In the genomic region with DNA sequence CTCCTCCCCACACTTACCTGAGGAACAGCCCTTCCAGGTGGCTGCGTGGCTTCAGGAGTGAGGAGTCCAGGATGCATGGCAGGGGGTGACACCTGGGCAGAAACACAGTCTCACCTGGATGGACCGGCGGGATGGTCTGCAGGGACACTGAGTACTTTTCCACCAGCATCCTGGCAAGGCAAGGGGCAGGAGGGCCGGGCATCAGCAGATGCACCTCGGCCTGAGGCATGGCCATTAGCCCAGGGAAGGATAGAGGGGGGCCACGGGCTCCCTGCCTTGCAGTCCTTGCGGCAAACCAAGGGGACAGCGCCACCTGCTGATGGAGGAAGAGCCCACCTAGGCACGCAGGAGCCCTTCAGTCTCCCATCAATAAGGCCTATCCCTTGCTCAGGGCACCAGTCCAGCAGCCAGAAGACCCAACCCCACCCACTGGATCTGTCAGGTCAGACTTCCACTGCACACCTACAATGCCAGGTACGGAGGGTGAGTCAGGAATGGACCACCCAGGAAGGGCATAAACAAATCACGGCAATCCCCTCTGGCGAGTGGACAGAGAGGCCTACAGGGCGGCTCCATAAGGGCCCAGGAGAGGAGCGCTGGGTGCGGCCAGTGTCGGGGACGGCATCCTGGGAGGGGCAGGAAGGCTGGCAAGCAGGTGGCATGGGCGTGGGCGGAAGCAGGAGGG, we compare ENCODE assay signal across 8 cellular contexts. TPM values are rescaled to one million over a fixed set of nuclear protein-coding genes. Genes with fewer than 3 reads are reported as not detected.
DNase-seq lines count a peak whose midpoint lies in the region; ATAC-seq, FAIRE-seq and TF ChIP-seq lines count a peak whose summit lies in the region.

No MANE protein-coding gene starts in this region.

- no peak overlapping the region for H2AFZ ChIP-seq in Loucy (ENCODE audit: low read length)

- peak; percentile 63 for DNase-seq in RCC 7860 (ENCODE audit: low spot score)
- peak; percentile 69 for DNase-seq in activated T-helper 1 cell treated with Interleukin-2 at 50 U/mL for 16 hours (ENCODE audit: low read depth)
- peak; percentile 74 for DNase-seq in fibroblast of mammary gland (ENCODE audit: low read depth)
- DNase-seq in neural crest cell (ENCODE audit: low read depth, low spot score): peak; percentile 98
- peak; percentile 88 for DNase-seq in stomach

- H3K9me2 ChIP-seq in Loucy (replicated peaks; ENCODE audit: low read depth, low read length): no peaks in the 10 kb centered on the region

- H3K27ac Mint-ChIP-seq in neural crest cell (ENCODE audit: unreplicated experiment): no peak overlapping the region

- TF ChIP-seq POLR2A in stomach (IDR thresholded peaks at IDR 0.05): no peak

- H3K36me3 ChIP-seq in BLaER1: no peaks in the 10 kb centered on the region
- H3K36me3 ChIP-seq in Loucy (ENCODE audit: insufficient read depth, low read length): no peaks in the 10 kb centered on the region
- H3K36me3 ChIP-seq in stomach: no peaks in the 10 kb centered on the region

- no peaks in the 10 kb centered on the region for H3K27me3 ChIP-seq in BLaER1
- no peaks in the 10 kb centered on the region for H3K27me3 ChIP-seq in Loucy (ENCODE audit: insufficient read depth, low read length, poor library complexity, severe bottlenecking)
- H3K27me3 ChIP-seq in stomach: no peaks in the 10 kb centered on the region

- no peaks in the 10 kb centered on the region for H3K36me3 Mint-ChIP-seq in neural crest cell (ENCODE audit: low read depth)

- intact Hi-C loops in stomach (cut with DNase I; ENCODE audit: low total_unique reads): no loop called here

- H3F3A ChIP-seq in Loucy (ENCODE audit: low read depth): peaks cover 11% of the 10 kb centered on the region; the same call in 1 of the 2 replicates

- H3K4me2 ChIP-seq in BLaER1 (peak overlapping the region; percentile 92), Loucy (ENCODE audit: low read depth, low read length, poor library complexity, severe bottlenecking) (no peak overlapping the region)

- no peak for TF ChIP-seq EP300 in stomach (IDR thresholded peaks at IDR 0.05)

- FAIRE-seq in RCC 7860 (lab: Jason Lieb, UNC): no peak

- H3K4me3 ChIP-seq in BLaER1: no peak overlapping the region
- no peak overlapping the region for H3K4me3 ChIP-seq in Loucy (ENCODE audit: low read length, poor library complexity, severe bottlenecking)
- H3K4me3 ChIP-seq in fibroblast of mammary gland (ENCODE audit: control insufficient read depth, low read depth, low read length): no peak overlapping the region
- no peak overlapping the region for H3K4me3 ChIP-seq in stomach

- no peaks in the 10 kb centered on the region for H3K9me3 ChIP-seq in BLaER1
- no peaks in the 10 kb centered on the region for H3K9me3 ChIP-seq in Loucy (ENCODE audit: insufficient read depth, low read depth, low read length)
- H3K9me3 ChIP-seq in stomach: no peaks in the 10 kb centered on the region

- no peaks in the 10 kb centered on the region for H3K9me3 Mint-ChIP-seq in neural crest cell

- TF ChIP-seq CTCF in Loucy (conservative IDR thresholded peaks at IDR 0.05; ENCODE audit: low read length) (peak; percentile 88), fibroblast of mammary gland (conservative IDR thresholded peaks at IDR 0.05; ENCODE audit: control insufficient read depth, insufficient read depth, low read depth, low read length) (peak; percentile 89), neural crest cell (conservative IDR thresholded peaks at IDR 0.05) (peak; percentile 96), stomach (IDR thresholded peaks at IDR 0.05) (peak in 5 of 7 experiments; percentile 77 to 90 (median 88))

- H3K9ac ChIP-seq in BLaER1: peak overlapping the region; percentile 16; the same call in 1 of the 2 replicates
- peak overlapping the region; percentile 60 for H3K9ac ChIP-seq in Loucy (ENCODE audit: low read depth, low read length, poor library complexity, severe bottlenecking)

- H3K4me3 Mint-ChIP-seq in neural crest cell: peak overlapping the region; percentile 21

- H3K79me2 ChIP-seq in Loucy (ENCODE audit: insufficient read depth, low read length): no peaks in the 10 kb centered on the region

- H3K27ac ChIP-seq in BLaER1: 0 out of 2 replicates have a peak overlapping the region, but pooled peaks have one; percentile 64
- H3K27ac ChIP-seq in stomach: no peak overlapping the region

- ATAC-seq in GM19468 (IDR thresholded peaks at IDR 0.05; ENCODE audit: extremely low read depth, unreplicated experiment): peak; percentile 58

- 28 to 35% (median 30%) methylated on average over 16 to 19 of the region's 19 CpGs for WGBS in stomach, 5 donors

- H4K20me1 ChIP-seq in BLaER1 (no peaks in the 10 kb centered on the region), Loucy (ENCODE audit: insufficient read depth, low read length, poor library complexity, severe bottlenecking) (no peaks in the 10 kb centered on the region)

- H3K27me3 Mint-ChIP-seq in neural crest cell (ENCODE audit: low read depth): no peaks in the 10 kb centered on the region

- H3K4me1 Mint-ChIP-seq in neural crest cell: peaks cover 63% of the 10 kb centered on the region

- H3K4me1 ChIP-seq in BLaER1 (peaks cover 72% of the 10 kb centered on the region), Loucy (ENCODE audit: insufficient read depth, low read length, poor library complexity, severe bottlenecking) (peaks cover 40% of the 10 kb centered on the region), stomach (peaks cover 0 to 14% (median 8%) of the 10 kb centered on the region in 4 donors)

RNA-seq across cellular contexts. Expression of gene FAM178B, which starts 26.0 kb away (rescaled TPM):
- total RNA-seq in neural crest cell: 0.27 and 0.77 TPM in 2 replicates
- not detected for total RNA-seq in stomach
- polyA plus RNA-seq in stomach: under 1 TPM in 1 of 3 donors, not detected in 2; 0.65 TPM
